26 cellular contexts compared by ENCODE assay signal in the genomic region with DNA sequence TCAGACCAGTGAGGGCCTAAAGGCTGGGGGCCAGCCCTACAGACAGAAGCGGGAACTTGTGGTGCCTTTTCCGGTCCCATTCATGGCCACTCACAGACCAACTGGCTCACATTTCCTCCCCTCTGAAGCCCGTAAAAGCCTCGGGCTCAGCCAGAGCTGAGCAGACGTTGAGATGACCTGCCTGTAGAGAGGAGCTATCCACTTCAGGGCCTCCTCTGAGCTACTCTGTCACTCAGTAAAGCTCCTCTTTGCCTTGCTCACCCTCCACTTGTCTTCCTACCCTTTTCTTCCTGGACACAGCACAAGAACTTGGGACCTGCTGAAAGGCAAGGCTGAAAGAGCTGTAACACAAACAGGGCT.
"Had no signal": no experiment of that assay in that cellular context is flagged by ENCODE, and none has a peak within 500 bp of the region (broad histone marks: within the 10 kb centered on the region; RNA-seq: fewer than 3 reads in every experiment).

No MANE protein-coding gene starts in this region.

- DNase-seq: activated CD4-positive, alpha-beta T cell treated with anti-CD3 and anti-CD28 coated beads for 1 hour; activated CD4-positive, alpha-beta T cell treated with anti-CD3 and anti-CD28 coated beads, Interleukin-2, amount 50 U/mL, for 1 hour; activated CD8-positive, alpha-beta T cell treated with anti-CD3 and anti-CD28 coated beads, Interleukin-2, amount 10 ng/mL, durations not matched to agents 7 days and 5 days; activated gamma-delta T cell treated with Interleukin-2 at 50 U/mL for 16 hours; activated T-cell treated with anti-CD3 and anti-CD28 coated beads, Interleukin-2, amount 50 U/mL, for 1 hour; dorsolateral prefrontal cortex; effector memory CD8-positive, alpha-beta T cell; foreskin melanocyte; hypothalamus; islet precursor cell; left colon; midbrain; nucleus accumbens; spleen; stimulated activated CD4-positive, alpha-beta T cell treated with anti-CD3 and anti-CD28 coated beads, Interleukin-4, amount 100 ng/mL, for 1 hour; stimulated activated naive CD4-positive, alpha-beta T cell treated with Interleukin-2 at 50 U/mL for 16 hours; T-cell; WERI-Rb-1 had no signal

- ATAC-seq: activated CD8-positive, alpha-beta T cell treated with anti-CD3 and anti-CD28 coated beads, Interleukin-2, amount 10 ng/mL, durations not matched to agents 7 days and 5 days; activated naive CD4-positive, alpha-beta T cell treated with anti-CD3 and anti-CD28 coated beads, Interleukin-2, amount 50 U/mL, for 72 hours; effector memory CD8-positive, alpha-beta T cell; esophagus mucosa; natural killer cell treated with Interleukin-12 subunit alpha and Interleukin-12 subunit beta and Interleukin-15 and Interleukin-18, amount 100 ng/mL, for 72 hours; SK-N-SH treated with all-trans-retinoic acid at 6 μM for 48 hours; T-cell had no signal

- H3K9me3 ChIP-seq: ascending aorta, thoracic aorta had no signal

- H3K36me3 ChIP-seq: ascending aorta, spleen, thoracic aorta, WERI-Rb-1 had no signal

- H3K36me3 Mint-ChIP-seq: activated naive CD4-positive, alpha-beta T cell treated with anti-CD3 and anti-CD28 coated beads, Interleukin-2, amount 50 U/mL, for 72 hours; natural killer cell treated with Interleukin-12 subunit alpha and Interleukin-12 subunit beta and Interleukin-15 and Interleukin-18, amount 100 ng/mL, for 72 hours had no signal

- H3K27ac Mint-ChIP-seq: activated CD8-positive, alpha-beta T cell treated with anti-CD3 and anti-CD28 coated beads, Interleukin-2, amount 10 ng/mL, durations not matched to agents 7 days and 5 days; activated naive CD4-positive, alpha-beta T cell treated with anti-CD3 and anti-CD28 coated beads, Interleukin-2, amount 50 U/mL, for 72 hours; natural killer cell treated with Interleukin-12 subunit alpha and Interleukin-12 subunit beta and Interleukin-15 and Interleukin-18, amount 100 ng/mL, for 72 hours; T-cell had no signal

- H3K27me3 ChIP-seq: ascending aorta, dorsolateral prefrontal cortex, spleen had no signal

- H3K4me3 Mint-ChIP-seq: activated CD8-positive, alpha-beta T cell treated with anti-CD3 and anti-CD28 coated beads, Interleukin-2, amount 10 ng/mL, durations not matched to agents 7 days and 5 days; central memory CD8-positive, alpha-beta T cell; natural killer cell treated with Interleukin-12 subunit alpha and Interleukin-12 subunit beta and Interleukin-15 and Interleukin-18, amount 100 ng/mL, for 72 hours; T-cell had no signal

- H3K27me3 Mint-ChIP-seq: central memory CD8-positive, alpha-beta T cell; effector memory CD8-positive, alpha-beta T cell; natural killer cell treated with Interleukin-12 subunit alpha and Interleukin-12 subunit beta and Interleukin-15 and Interleukin-18, amount 100 ng/mL, for 72 hours; T-cell had no signal

- H3K4me3 ChIP-seq: ascending aorta, dorsolateral prefrontal cortex, lung, spleen, thoracic aorta had no signal

- H3K9me3 Mint-ChIP-seq: central memory CD8-positive, alpha-beta T cell; effector memory CD8-positive, alpha-beta T cell; natural killer cell treated with Interleukin-12 subunit alpha and Interleukin-12 subunit beta and Interleukin-15 and Interleukin-18, amount 100 ng/mL, for 72 hours had no signal

- H3K27ac ChIP-seq: ascending aorta, dorsolateral prefrontal cortex, thoracic aorta, WERI-Rb-1 had no signal
